In genomic region chr3:187903697-187904096, GRCh38 we compare ENCODE assay signal across 27 cellular contexts.
"Had no signal": no experiment of that assay in that cellular context is flagged by ENCODE, and none has a peak within 500 bp of the region (broad histone marks: within the 10 kb centered on the region; RNA-seq: fewer than 3 reads in every experiment).

No MANE protein-coding gene starts in this region.

- H3K36me3 ChIP-seq: colonic mucosa, esophagus squamous epithelium, gastrocnemius medialis, heart right ventricle, left lung, lower lobe of right lung had no signal

- H3K4me3 ChIP-seq: colonic mucosa, esophagus squamous epithelium, gastrocnemius medialis, heart right ventricle, left lung, lower lobe of right lung, mucosa of descending colon had no signal

- H3K27ac ChIP-seq: colonic mucosa, epithelial cell of prostate, esophagus squamous epithelium, gastrocnemius medialis, heart right ventricle, left lung, lower lobe of right lung had no signal

- DNase-seq: colonic mucosa; cortex of kidney; effector CD8-positive, alpha-beta T cell; effector memory CD8-positive, alpha-beta T cell; endodermal cell; erythroblast; esophagus squamous epithelium; foreskin melanocyte; gastrocnemius medialis; glutamatergic neuron; head of caudate nucleus; heart right ventricle; hippocampal formation; immature natural killer cell; islet precursor cell; kidney; left cardiac atrium; left lung; left ventricle myocardium superior; lower lobe of right lung; mesenchymal stem cell; mucosa of descending colon; naive B cell; naive thymus-derived CD8-positive, alpha-beta T cell had no signal

- H3K9me3 ChIP-seq: colonic mucosa, esophagus squamous epithelium, gastrocnemius medialis, heart right ventricle, left lung, lower lobe of right lung, mucosa of descending colon had no signal

- FAIRE-seq: endometrium, kidney had no signal

- H3K4me1 ChIP-seq: colonic mucosa, esophagus squamous epithelium, gastrocnemius medialis, left lung, lower lobe of right lung had no signal

- ATAC-seq: effector memory CD8-positive, alpha-beta T cell; esophagus mucosa; gastrocnemius medialis; heart right ventricle; left cardiac atrium; left lung; left ventricle myocardium superior; lower lobe of right lung; mucosa of descending colon; naive thymus-derived CD8-positive, alpha-beta T cell had no signal

- H3K27me3 ChIP-seq: colonic mucosa, esophagus squamous epithelium, gastrocnemius medialis, heart right ventricle, left lung had no signal
